In the genomic region with DNA sequence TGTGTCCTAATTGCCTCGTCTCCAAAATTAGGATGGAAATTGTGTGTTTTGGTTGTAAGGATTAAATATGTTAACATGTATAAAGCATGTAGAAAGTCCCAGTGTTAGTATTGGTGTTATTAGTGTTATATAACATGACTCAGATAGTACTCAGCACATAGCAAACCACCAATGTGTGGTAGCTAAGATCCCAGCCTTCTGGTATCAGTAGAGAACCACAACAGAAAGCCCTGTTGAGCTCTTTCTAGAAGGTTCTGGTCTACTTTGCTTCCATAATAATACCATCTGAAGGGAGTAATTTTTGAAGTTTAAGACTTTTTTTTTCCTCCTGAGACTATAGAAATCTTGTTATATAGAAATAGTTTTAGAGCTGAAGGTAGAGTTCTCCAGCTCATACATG, we compare ENCODE assay signal across 14 cellular contexts.
A peak's percentile ranks its signal among the peaks of the same experiment; 100 is the strongest.
DNase-seq lines count a peak whose midpoint lies in the region; ATAC-seq and TF ChIP-seq lines count a peak whose summit lies in the region.
"Had no signal": no experiment of that assay in that cellular context is flagged by ENCODE, and none has a peak within 500 bp of the region (broad histone marks: within the 10 kb centered on the region; RNA-seq: fewer than 3 reads in every experiment).

No MANE protein-coding gene starts in this region.

- TF ChIP-seq POLR2A in heart left ventricle (IDR thresholded peaks at IDR 0.05) (no peak), transverse colon (IDR thresholded peaks at IDR 0.05) (no peak)

- H3K27ac ChIP-seq in right atrium auricular region (peak overlapping the region; percentile 82 to 93), heart left ventricle (peak overlapping the region in 4 of 12 donors; percentile 1 to 94 (median 24)), brain microvascular endothelial cell (no peak overlapping the region), transverse colon (peak overlapping the region in 3 of 4 donors; percentile 6 to 52 (median 19)), neuronal stem cell (replicated peaks; ENCODE audit: low read length) (no peak overlapping the region)
- H3K27ac ChIP-seq: BLaER1, VCaP had no signal

- peaks cover 4% of the 10 kb centered on the region for H3K36me3 Mint-ChIP-seq in T-helper 2 cell treated with Interferon-gamma antibody and Interleukin-4, amounts not matched to agents 5 μg/mL and 100 μg/mL, for 36 hours (ENCODE audit: low read depth)

- ATAC-seq in heart left ventricle (no peak), HG03354 (IDR thresholded peaks at IDR 0.05; ENCODE audit: poor library complexity, severe bottlenecking, unreplicated experiment) (peak; percentile 45)
- ATAC-seq: upper lobe of right lung had no signal

- H3K18ac ChIP-seq in neuronal stem cell (ENCODE audit: low read length), result no peak overlapping the region

- H3K4me3 Mint-ChIP-seq in T-helper 2 cell treated with Interferon-gamma antibody and Interleukin-4, amounts not matched to agents 5 μg/mL and 100 μg/mL, for 36 hours, result no peak overlapping the region
- H3K4me3 Mint-ChIP-seq: dendritic cell treated with granulocyte-macrophage colony-stimulating factor and Interleukin-4, amounts not matched to agents 40 ng/mL and 50 ng/mL, for 4 days had no signal

- peaks cover 75% of the 10 kb centered on the region for H3K4me1 Mint-ChIP-seq in T-helper 2 cell treated with Interferon-gamma antibody and Interleukin-4, amounts not matched to agents 5 μg/mL and 100 μg/mL, for 36 hours (ENCODE audit: low read depth)

- H3K9ac ChIP-seq in neuronal stem cell (ENCODE audit: low read depth, low read length, poor library complexity), result no peak overlapping the region
- H3K9ac ChIP-seq: BLaER1 had no signal

- no peak overlapping the region for H2BK15ac ChIP-seq in neuronal stem cell (ENCODE audit: low read length)

- no peaks in the 10 kb centered on the region for H3K36me3 ChIP-seq in right atrium auricular region
- H3K36me3 ChIP-seq in heart left ventricle, result no peaks in the 10 kb centered on the region
- H3K36me3 ChIP-seq in brain microvascular endothelial cell (replicated peaks), result no peaks in the 10 kb centered on the region
- no peaks in the 10 kb centered on the region for H3K36me3 ChIP-seq in transverse colon
- H3K36me3 ChIP-seq in neuronal stem cell (replicated peaks in 1 of 2; ENCODE audit: control insufficient read depth in 2 of 2, insufficient read depth in 2 of 2, low read length in 2 of 2), result no peaks in the 10 kb centered on the region
- H3K36me3 ChIP-seq: BLaER1, upper lobe of right lung had no signal

- intact Hi-C loops in heart left ventricle (cut with DNase I), result loop anchor here in 3 of 10 donors (5.0 kb wide), 2 partner anchors 38 to 58 kb away; no protein-coding TSS in a partner anchor
- intact Hi-C loops in transverse colon (cut with DNase I; ENCODE audit: low total_unique reads), result loop anchor here (5.0 kb wide), 1 partner anchor 58 kb away; no protein-coding TSS in a partner anchor

- H2AFZ ChIP-seq in neuronal stem cell (ENCODE audit: low read length), result no peak overlapping the region

- H3K4me3 ChIP-seq in right atrium auricular region (no peak overlapping the region), heart left ventricle (no peak overlapping the region), brain microvascular endothelial cell (ENCODE audit: low read depth, low read length) (no peak overlapping the region), transverse colon (no peak overlapping the region), neuronal stem cell (ENCODE audit: low read length in 2 of 2) (no peak overlapping the region)
- H3K4me3 ChIP-seq: BLaER1, upper lobe of right lung had no signal

- in situ Hi-C loops in brain microvascular endothelial cell (cut with HindIII; ENCODE audit: low pct_ligation_motif_present, low sequenced_read_pairs), result no loop called here
- in situ Hi-C loops in transverse colon (cut with MboI; ENCODE audit: low pct_ligation_motif_present in 1 of 4, low pct_unique_long_range_greater_than_20kb in 1 of 4, low sequenced_read_pairs in 3 of 4), result loop anchor here in 1 of 4 donors (25.0 kb wide), 1 partner anchor 463 kb away; no protein-coding TSS in a partner anchor

- H3K4me1 ChIP-seq in right atrium auricular region (peaks cover 0 to 74% of the 10 kb centered on the region in 2 donors), heart left ventricle (peaks cover 5 to 98% (median 45%) of the 10 kb centered on the region in 12 donors), transverse colon (peaks cover 16 to 76% (median 32%) of the 10 kb centered on the region in 4 donors), neuronal stem cell (ENCODE audit: control insufficient read depth in 2 of 2, insufficient read depth in 1 of 2, low read depth in 1 of 2, low read length in 2 of 2) (peaks cover 16 to 22% of the 10 kb centered on the region in 2 donors)

- H3K4me2 ChIP-seq in neuronal stem cell (ENCODE audit: insufficient read depth, low read length, poor library complexity, severe bottlenecking), result no peak overlapping the region
- H3K4me2 ChIP-seq: BLaER1 had no signal

- WGBS in heart left ventricle, 4 donors, result 67 to 85% (median 76%) methylated on average over 1 of the region's 1 CpG
- 57 to 82% methylated on average over 1 of the region's 1 CpG for WGBS in transverse colon (ENCODE audit: low coverage in 1 of 2), 2 donors
- no CpG with 5 or more reads among the region's 1 CpG for WGBS in neuronal stem cell (ENCODE audit: extremely low coverage in 2 of 2, insufficient read length in 2 of 2, insufficient replicate concordance in 1 of 2), 2 donors

- TF ChIP-seq CTCF in right atrium auricular region (IDR thresholded peaks at IDR 0.05) (no peak), heart left ventricle (IDR thresholded peaks at IDR 0.05) (no peak), brain microvascular endothelial cell (IDR thresholded peaks at IDR 0.05; ENCODE audit: low read depth, low read length, missing control alignments) (no peak), transverse colon (IDR thresholded peaks at IDR 0.05) (no peak)

- H3K79me1 ChIP-seq in neuronal stem cell (ENCODE audit: low read depth, low read length), result no peaks in the 10 kb centered on the region

- no peak overlapping the region for H2BK12ac ChIP-seq in neuronal stem cell (ENCODE audit: low read length)

- H3K27ac Mint-ChIP-seq in T-helper 2 cell treated with Interferon-gamma antibody and Interleukin-4, amounts not matched to agents 5 μg/mL and 100 μg/mL, for 36 hours, result no peak overlapping the region

- no peak overlapping the region for H2BK120ac ChIP-seq in neuronal stem cell (ENCODE audit: low read depth, low read length)

- peaks cover 51% of the 10 kb centered on the region for H3K27me3 Mint-ChIP-seq in T-helper 2 cell treated with Interferon-gamma antibody and Interleukin-4, amounts not matched to agents 5 μg/mL and 100 μg/mL, for 36 hours (ENCODE audit: low read depth)

- no peak overlapping the region for H4K91ac ChIP-seq in neuronal stem cell (ENCODE audit: low read depth, low read length, poor library complexity)

- H3K23ac ChIP-seq in neuronal stem cell (ENCODE audit: low read depth, low read length, poor library complexity), result no peak overlapping the region

- H2AK5ac ChIP-seq in neuronal stem cell (ENCODE audit: low read depth, low read length), result no peak overlapping the region

- H3K14ac ChIP-seq in neuronal stem cell (ENCODE audit: low read length), result no peak overlapping the region

- no peak overlapping the region for H3K4ac ChIP-seq in neuronal stem cell (ENCODE audit: low read length)

- no peaks in the 10 kb centered on the region for H3K9me3 Mint-ChIP-seq in T-helper 2 cell treated with Interferon-gamma antibody and Interleukin-4, amounts not matched to agents 5 μg/mL and 100 μg/mL, for 36 hours
- H3K9me3 Mint-ChIP-seq: dendritic cell treated with granulocyte-macrophage colony-stimulating factor and Interleukin-4, amounts not matched to agents 40 ng/mL and 50 ng/mL, for 4 days had no signal

- no peak overlapping the region for H4K8ac ChIP-seq in neuronal stem cell (ENCODE audit: low read depth, low read length)

- no peak for TF ChIP-seq EP300 in transverse colon (IDR thresholded peaks at IDR 0.05; ENCODE audit: low read depth)

- H3K27me3 ChIP-seq in right atrium auricular region (no peaks in the 10 kb centered on the region), heart left ventricle (no peaks in the 10 kb centered on the region), brain microvascular endothelial cell (replicated peaks) (no peaks in the 10 kb centered on the region), transverse colon (no peaks in the 10 kb centered on the region), neuronal stem cell (ENCODE audit: control insufficient read depth in 3 of 3, insufficient read depth in 3 of 3, low read depth in 1 of 3, low read length in 3 of 3) (no peaks in the 10 kb centered on the region)
- H3K27me3 ChIP-seq: BLaER1, upper lobe of right lung had no signal

- no peak overlapping the region for H2BK5ac ChIP-seq in neuronal stem cell (ENCODE audit: low read length)

- H3K9me3 ChIP-seq in right atrium auricular region (no peaks in the 10 kb centered on the region), heart left ventricle (no peaks in the 10 kb centered on the region), transverse colon (no peaks in the 10 kb centered on the region), neuronal stem cell (replicated peaks in 1 of 2; ENCODE audit: control insufficient read depth in 2 of 2, insufficient read depth in 1 of 2, low read depth in 1 of 2, low read length in 2 of 2) (no peaks in the 10 kb centered on the region)
- H3K9me3 ChIP-seq: BLaER1, upper lobe of right lung had no signal

- DNase-seq in right atrium auricular region (ENCODE audit: low spot score), result no peak
- DNase-seq in heart left ventricle, result no peak
- peak; percentile 50 for DNase-seq in brain microvascular endothelial cell
- DNase-seq in transverse colon, result no peak
- no peak for DNase-seq in neuronal stem cell (ENCODE audit: low spot score)
- no peak for DNase-seq in T-helper 2 cell treated with Interferon-gamma antibody and Interleukin-4, amounts not matched to agents 5 μg/mL and 100 μg/mL, for 36 hours (ENCODE audit: low spot score)
- no peak for DNase-seq in NCI-H748 (lab: John Stamatoyannopoulos, UW; ENCODE audit: unreplicated experiment)
- DNase-seq: left cardiac atrium, NCI-H1436, upper lobe of right lung had no signal

Comparison
In these comparisons a context has a peak if more than half of its experiments do, and no peak if none do; other contexts are left out.
1. H3K27ac ChIP-seq: peak in right atrium auricular region (2 of 2) and transverse colon (3 of 4); none in brain microvascular endothelial cell (single experiment) and neuronal stem cell (single experiment).